ENCODE assay signal across 13 cellular contexts in the genomic region with DNA sequence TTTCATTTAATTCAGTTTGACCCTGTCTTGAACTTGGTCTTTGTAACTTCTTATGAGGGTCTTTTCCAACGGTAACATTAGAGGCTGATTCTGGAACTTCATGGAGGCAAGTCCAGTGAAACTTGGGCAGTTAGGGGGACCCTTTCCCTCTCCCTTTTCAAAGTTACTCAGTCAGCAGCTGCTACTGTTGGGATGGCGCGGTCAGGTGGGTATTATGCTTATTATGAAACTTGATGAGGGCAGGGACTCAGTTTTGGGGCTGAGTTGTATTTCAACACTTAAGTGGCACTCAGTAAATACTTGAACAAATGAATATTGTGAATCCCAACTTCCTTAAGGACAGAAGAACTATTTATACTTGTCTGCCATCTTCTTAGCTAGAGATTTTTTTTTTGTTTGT. TPM values are rescaled to one million over a fixed set of nuclear protein-coding genes. Genes with fewer than 3 reads are reported as not detected.
A peak's percentile ranks its signal among the peaks of the same experiment; 100 is the strongest.
DNase-seq lines count a peak whose midpoint lies in the region; ATAC-seq, FAIRE-seq and TF ChIP-seq lines count a peak whose summit lies in the region.
"Had no signal": no experiment of that assay in that cellular context is flagged by ENCODE, and none has a peak within 500 bp of the region (broad histone marks: within the 10 kb centered on the region; RNA-seq: fewer than 3 reads in every experiment).

No MANE protein-coding gene starts in this region.

- no peak for TF ChIP-seq CTCF in HepG2 (CRISPR knock-in tag; IDR thresholded peaks at IDR 0.05)
- no peak for TF ChIP-seq CTCF in right lobe of liver (IDR thresholded peaks at IDR 0.05)
- no peak for TF ChIP-seq CTCF in lower lobe of right lung (IDR thresholded peaks at IDR 0.05)
- TF ChIP-seq CTCF in testis (IDR thresholded peaks at IDR 0.05) = no peak
- TF ChIP-seq CTCF in endodermal cell (conservative IDR thresholded peaks at IDR 0.05) = no peak

- no peak overlapping the region for H3K4ac ChIP-seq in neuronal stem cell (ENCODE audit: low read length)

- H2AFZ ChIP-seq in HepG2 (ENCODE audit: low read length) (no peak overlapping the region), neuronal stem cell (ENCODE audit: low read length) (no peak overlapping the region)

- intact Hi-C loops in HepG2 (cut with micrococcal nuclease; ENCODE audit: unreplicated experiment) = no loop called here
- intact Hi-C loops in right lobe of liver (cut with DNase I) = no loop called here
- intact Hi-C loops in lower lobe of right lung (cut with DNase I) = no loop called here
- intact Hi-C loops in testis (cut with DNase I; ENCODE audit: low total_unique reads) = no loop called here

- no peak overlapping the region for H3K4me2 ChIP-seq in HepG2 (ENCODE audit: low read depth, low read length)
- H3K4me2 ChIP-seq in neuronal stem cell (ENCODE audit: insufficient read depth, low read length, poor library complexity, severe bottlenecking) = no peak overlapping the region

- H3K4me1 ChIP-seq in HepG2 (ENCODE audit: insufficient read depth, low read length) (peaks cover 88% of the 10 kb centered on the region), right lobe of liver (peaks cover 0 to 66% (median 12%) of the 10 kb centered on the region in 4 donors), lower lobe of right lung (peaks cover 86% of the 10 kb centered on the region), testis (peaks cover 74% of the 10 kb centered on the region), neuronal stem cell (ENCODE audit: control insufficient read depth in 2 of 2, insufficient read depth in 1 of 2, low read depth in 1 of 2, low read length in 2 of 2) (peaks cover 11 to 23% of the 10 kb centered on the region in 2 donors), endodermal cell (ENCODE audit: control insufficient read depth, insufficient read depth, low read length) (peaks cover 7% of the 10 kb centered on the region)

- no peak overlapping the region for H3K14ac ChIP-seq in neuronal stem cell (ENCODE audit: low read length)

- H3K36me3 Mint-ChIP-seq in T-helper 17 cell (ENCODE audit: low read depth) (no peaks in the 10 kb centered on the region), endodermal cell (ENCODE audit: low read depth) (peaks cover 11% of the 10 kb centered on the region)

- BruUV-seq in HepG2 (replicated peaks; lab: Mats Ljungman, UMichigan) = no TSS peak

- H3K27me3 Mint-ChIP-seq in T-helper 17 cell (no peaks in the 10 kb centered on the region), endodermal cell (ENCODE audit: insufficient read depth) (peaks cover 17% of the 10 kb centered on the region)

- H4K91ac ChIP-seq in neuronal stem cell (ENCODE audit: low read depth, low read length, poor library complexity) = no peak overlapping the region

- H3K36me3 ChIP-seq in HepG2 (replicated peaks in 1 of 2; ENCODE audit: control insufficient read depth in 1 of 2, insufficient read depth in 2 of 2, low read length in 2 of 2) = no peaks in the 10 kb centered on the region; a peak in 2 of 5 replicates
- no peaks in the 10 kb centered on the region for H3K36me3 ChIP-seq in right lobe of liver
- no peaks in the 10 kb centered on the region for H3K36me3 ChIP-seq in lower lobe of right lung
- no peaks in the 10 kb centered on the region for H3K36me3 ChIP-seq in testis (ENCODE audit: low read depth, missing control alignments)
- H3K36me3 ChIP-seq in neuronal stem cell (replicated peaks in 1 of 2; ENCODE audit: control insufficient read depth in 2 of 2, insufficient read depth in 2 of 2, low read length in 2 of 2) = peaks cover 0 to 10% of the 10 kb centered on the region in 2 donors
- no peaks in the 10 kb centered on the region for H3K36me3 ChIP-seq in endodermal cell (ENCODE audit: control insufficient read depth, insufficient read depth, low read length)

- DNase-seq in HepG2 (ENCODE audit: low spot score) = no peak
- DNase-seq in right lobe of liver = no peak
- DNase-seq in T-helper 17 cell = no peak
- no peak for DNase-seq in lower lobe of right lung
- DNase-seq in testis = no peak
- DNase-seq in neuronal stem cell (ENCODE audit: low spot score) = no peak
- DNase-seq in GF-D8 (lab: John Stamatoyannopoulos, UW) = no peak
- DNase-seq in endodermal cell = no peak
- DNase-seq: Calu3; effector CD8-positive, alpha-beta T cell; head of caudate nucleus; mucosa of descending colon; T1000 had no signal

- H3K4me3 ChIP-seq in HepG2 (replicated peaks in 1 of 3; ENCODE audit: insufficient read depth in 1 of 3, low read depth in 2 of 3, low read length in 3 of 3) = no peak overlapping the region
- no peak overlapping the region for H3K4me3 ChIP-seq in right lobe of liver
- no peak overlapping the region for H3K4me3 ChIP-seq in lower lobe of right lung
- H3K4me3 ChIP-seq in testis = no peak overlapping the region
- H3K4me3 ChIP-seq in neuronal stem cell (ENCODE audit: low read length in 2 of 2) = no peak overlapping the region
- no peak overlapping the region for H3K4me3 ChIP-seq in endodermal cell (ENCODE audit: low read length)
- H3K4me3 ChIP-seq: mucosa of descending colon had no signal

- no peak overlapping the region for H4K8ac ChIP-seq in neuronal stem cell (ENCODE audit: low read depth, low read length)

- H3K79me1 ChIP-seq in neuronal stem cell (ENCODE audit: low read depth, low read length) = peaks cover 1% of the 10 kb centered on the region

- no peak overlapping the region for H3K23ac ChIP-seq in neuronal stem cell (ENCODE audit: low read depth, low read length, poor library complexity)

- POLR2A ChIA-PET in HepG2 (lab: Yijun Ruan, JAX) = no interaction called here

- CTCF ChIA-PET in HepG2 (lab: Yijun Ruan, JAX; ENCODE audit: low intra/inter-chr PET ratio, low total read pairs) = no interaction called here

- FAIRE-seq in HepG2 (lab: Jason Lieb, UNC) = no peak

- H2BK120ac ChIP-seq in neuronal stem cell (ENCODE audit: low read depth, low read length) = no peak overlapping the region

- peaks cover 100% of the 10 kb centered on the region for H3K79me2 ChIP-seq in HepG2 (ENCODE audit: insufficient read depth, low read length)

- H3K9ac ChIP-seq in HepG2 (ENCODE audit: insufficient read depth, low read depth, low read length) (no peak overlapping the region), neuronal stem cell (ENCODE audit: low read depth, low read length, poor library complexity) (no peak overlapping the region), endodermal cell (ENCODE audit: extremely low read depth, low read length, poor library complexity, severe bottlenecking) (no peak overlapping the region)

- peaks cover 46% of the 10 kb centered on the region for H4K20me1 ChIP-seq in HepG2 (ENCODE audit: insufficient read depth, low read length)

- H3K4me1 Mint-ChIP-seq in T-helper 17 cell (peaks cover 65% of the 10 kb centered on the region), endodermal cell (peaks cover 70% of the 10 kb centered on the region)

- no peak overlapping the region for H2AK5ac ChIP-seq in neuronal stem cell (ENCODE audit: low read depth, low read length)

- no peak for TF ChIP-seq RAD21 in HepG2 (CRISPR knock-in tag; IDR thresholded peaks at IDR 0.05)

- peaks cover 3% of the 10 kb centered on the region for H3K9me3 Mint-ChIP-seq in endodermal cell

- H2BK5ac ChIP-seq in neuronal stem cell (ENCODE audit: low read length) = no peak overlapping the region

- H3K27me3 ChIP-seq in HepG2 (ENCODE audit: control insufficient read depth in 1 of 2, insufficient read depth in 2 of 2, low read length in 2 of 2) = no peaks in the 10 kb centered on the region
- no peaks in the 10 kb centered on the region for H3K27me3 ChIP-seq in right lobe of liver
- no peaks in the 10 kb centered on the region for H3K27me3 ChIP-seq in lower lobe of right lung (ENCODE audit: low read depth)
- no peaks in the 10 kb centered on the region for H3K27me3 ChIP-seq in testis
- no peaks in the 10 kb centered on the region for H3K27me3 ChIP-seq in neuronal stem cell (ENCODE audit: control insufficient read depth in 3 of 3, insufficient read depth in 3 of 3, low read depth in 1 of 3, low read length in 3 of 3)
- H3K27me3 ChIP-seq in endodermal cell (ENCODE audit: control insufficient read depth, insufficient read depth, low read length, poor library complexity, severe bottlenecking) = no peaks in the 10 kb centered on the region

- H3K4me3 Mint-ChIP-seq in T-helper 17 cell = peak overlapping the region; percentile 93
- no peak overlapping the region for H3K4me3 Mint-ChIP-seq in endodermal cell

- H3K27ac ChIP-seq in HepG2 (ENCODE audit: extremely low read length, insufficient read depth, low read length) = no peak overlapping the region
- H3K27ac ChIP-seq in right lobe of liver = no peak overlapping the region
- peak overlapping the region; percentile 37 for H3K27ac ChIP-seq in lower lobe of right lung
- H3K27ac ChIP-seq in testis = no peak overlapping the region
- no peak overlapping the region for H3K27ac ChIP-seq in neuronal stem cell (replicated peaks; ENCODE audit: low read length)
- no peak overlapping the region for H3K27ac ChIP-seq in endodermal cell (ENCODE audit: low read depth, low read length)

- H3K9me3 ChIP-seq in HepG2 (ENCODE audit: low read length) (no peaks in the 10 kb centered on the region), right lobe of liver (no peaks in the 10 kb centered on the region), T-helper 17 cell (ENCODE audit: control insufficient read depth, low read length, poor library complexity, severe bottlenecking) (no peaks in the 10 kb centered on the region), lower lobe of right lung (no peaks in the 10 kb centered on the region), testis (no peaks in the 10 kb centered on the region), neuronal stem cell (replicated peaks in 1 of 2; ENCODE audit: control insufficient read depth in 2 of 2, insufficient read depth in 1 of 2, low read depth in 1 of 2, low read length in 2 of 2) (peaks cover 0 to 2% of the 10 kb centered on the region in 2 donors), endodermal cell (ENCODE audit: control insufficient read depth, low read length) (no peaks in the 10 kb centered on the region)
- H3K9me3 ChIP-seq: mucosa of descending colon had no signal

- in situ Hi-C loops in HepG2 (cut with HindIII; ENCODE audit: extremely low pct_ligation_motif_present, low pct_unique_long_range_greater_than_20kb) = no loop called here

- ATAC-seq in HepG2 (no peak), right lobe of liver (no peak), T-helper 17 cell (no peak), lower lobe of right lung (peak in 1 of 2 donors; percentile 12)

- H3K18ac ChIP-seq in neuronal stem cell (ENCODE audit: low read length) = no peak overlapping the region

- TF ChIP-seq EP300 in HepG2 (IDR thresholded peaks at IDR 0.05; ENCODE audit: low read depth in 2 of 2, low read length in 2 of 2) (no peak), HepG2 (CRISPR knock-in tag; IDR thresholded peaks at IDR 0.05; ENCODE audit: borderline replicate concordance) (no peak)

- no peak overlapping the region for H2BK12ac ChIP-seq in neuronal stem cell (ENCODE audit: low read length)

- peak overlapping the region; percentile 89 for H3K27ac Mint-ChIP-seq in T-helper 17 cell
- H3K27ac Mint-ChIP-seq in endodermal cell = no peak overlapping the region

- 61% methylated on average over 3 of the region's 3 CpGs for WGBS in HepG2 (ENCODE audit: low lambda C conversion rate)
- WGBS in right lobe of liver (ENCODE audit: insufficient coverage, low coverage, low lambda C conversion rate, missing lambda C conversion rate) = 44% methylated on average over 3 of the region's 3 CpGs
- 35 to 72% methylated on average over 3 of the region's 3 CpGs for WGBS in testis, 2 donors
- WGBS in neuronal stem cell (ENCODE audit: extremely low coverage in 2 of 2, insufficient read length in 2 of 2, insufficient replicate concordance in 1 of 2), 2 donors = no CpG with 5 or more reads among the region's 3 CpGs
- WGBS in endodermal cell (ENCODE audit: insufficient coverage in 1 of 2, insufficient read length in 1 of 2), 2 experiments = 77 to 78% methylated on average over 1 to 3 of the region's 3 CpGs

- no peak for TF ChIP-seq POLR2A in HepG2 (IDR thresholded peaks at IDR 0.05; ENCODE audit: insufficient read depth in 1 of 2, low read depth in 2 of 2, low read length in 2 of 2)
- no peak for TF ChIP-seq POLR2A in right lobe of liver (IDR thresholded peaks at IDR 0.05)
- no peak for TF ChIP-seq POLR2A in testis (IDR thresholded peaks at IDR 0.05)

- no peak overlapping the region for H2BK15ac ChIP-seq in neuronal stem cell (ENCODE audit: low read length)

RNA-seq across cellular contexts. Expression of a gene that starts 20.8 kb away (rescaled TPM):
- total RNA-seq in HepG2 (2016; rRNA removed; fragmentation: Illumina TruSeq; extraction: Trizol) (19.4 and 75.3 TPM in 2 replicates), right lobe of liver (10 to 100 TPM; 17.3 to 29.7 (median 25.5) TPM), T-helper 17 cell (10 to 100 TPM; 37.4 to 44.4 TPM), lower lobe of right lung (52.0 TPM), testis (10 to 100 TPM; 33.8 to 36.6 TPM), endodermal cell (10 to 100 TPM; 78.8 to 82.5 TPM)
- total RNA-seq in HepG2 (2016; cell fraction: cytosol; rRNA removed; fragmentation: Illumina TruSeq; extraction: Trizol; ENCODE audit: low read depth) = 17.3 and 19.8 TPM in 2 replicates
- 17.0 and 75.6 TPM in 2 replicates for total RNA-seq in HepG2 (2016; cell fraction: insoluble cytoplasmic fraction; rRNA removed; fragmentation: Illumina TruSeq; extraction: Trizol)
- total RNA-seq in HepG2 (2016; cell fraction: membrane; rRNA removed; fragmentation: Illumina TruSeq; extraction: Trizol) = 20.3 and 21.0 TPM in 2 replicates
- total RNA-seq in HepG2 (2016; cell fraction: nucleus; rRNA removed; fragmentation: Illumina TruSeq; extraction: Trizol) = 45.7 and 48.4 TPM in 2 replicates
- polyA plus RNA-seq in HepG2 (2011; rRNA removed) (9.9 and 10.2 TPM in 2 replicates), testis (ENCODE audit: insufficient read depth, low read depth, low replicate concordance) (12.1 TPM)
- polyA plus RNA-seq in HepG2 (2011; cell fraction: cytosol; rRNA removed) = 5.5 and 9.3 TPM in 2 replicates
- 10.9 and 11.3 TPM in 2 replicates for polyA plus RNA-seq in HepG2 (2011; cell fraction: nucleus; rRNA removed)
- polyA plus RNA-seq in HepG2 (2012) = 51.4 and 67.5 TPM in 2 replicates
- polyA plus RNA-seq in HepG2 (2016; cell fraction: cytosol; fragmentation: Illumina TruSeq; extraction: Trizol; ENCODE audit: low read depth) = 2.6 and 3.5 TPM in 2 replicates
- polyA plus RNA-seq in HepG2 (2016; cell fraction: insoluble cytoplasmic fraction; fragmentation: Illumina TruSeq; extraction: Trizol; ENCODE audit: low read depth) = 131 and 136 TPM in 2 replicates
- polyA plus RNA-seq in HepG2 (2016; cell fraction: membrane; fragmentation: Illumina TruSeq; extraction: Trizol; ENCODE audit: low read depth) = 9.6 and 10.8 TPM in 2 replicates
- polyA plus RNA-seq in HepG2 (2016; cell fraction: nucleus; fragmentation: Illumina TruSeq; extraction: Trizol; ENCODE audit: insufficient read depth, low read depth) = 89.8 and 94.4 TPM in 2 replicates
- polyA minus RNA-seq in HepG2 (2011; rRNA and poly(A)+ RNA removed; ENCODE audit: low replicate concordance) = 7.0 and 9.4 TPM in 2 replicates
- 25.1 and 28.4 TPM in 2 replicates for polyA minus RNA-seq in HepG2 (2011; cell fraction: cytosol; rRNA and poly(A)+ RNA removed)
- 21.5 and 22.1 TPM in 2 replicates for polyA minus RNA-seq in HepG2 (2011; cell fraction: nucleus; rRNA and poly(A)+ RNA removed)
- 91.4 TPM for polyA plus RNA-seq in neuronal stem cell (2013, experiment 1 of 2)
- 94.9 TPM for polyA plus RNA-seq in neuronal stem cell (2013, experiment 2 of 2)
- 91.0 TPM for polyA plus RNA-seq in endodermal cell (2013, experiment 1 of 2)
- polyA plus RNA-seq in endodermal cell (2013, experiment 2 of 2) = 88.9 TPM
